11 cellular contexts compared by ENCODE assay signal in the genomic region with DNA sequence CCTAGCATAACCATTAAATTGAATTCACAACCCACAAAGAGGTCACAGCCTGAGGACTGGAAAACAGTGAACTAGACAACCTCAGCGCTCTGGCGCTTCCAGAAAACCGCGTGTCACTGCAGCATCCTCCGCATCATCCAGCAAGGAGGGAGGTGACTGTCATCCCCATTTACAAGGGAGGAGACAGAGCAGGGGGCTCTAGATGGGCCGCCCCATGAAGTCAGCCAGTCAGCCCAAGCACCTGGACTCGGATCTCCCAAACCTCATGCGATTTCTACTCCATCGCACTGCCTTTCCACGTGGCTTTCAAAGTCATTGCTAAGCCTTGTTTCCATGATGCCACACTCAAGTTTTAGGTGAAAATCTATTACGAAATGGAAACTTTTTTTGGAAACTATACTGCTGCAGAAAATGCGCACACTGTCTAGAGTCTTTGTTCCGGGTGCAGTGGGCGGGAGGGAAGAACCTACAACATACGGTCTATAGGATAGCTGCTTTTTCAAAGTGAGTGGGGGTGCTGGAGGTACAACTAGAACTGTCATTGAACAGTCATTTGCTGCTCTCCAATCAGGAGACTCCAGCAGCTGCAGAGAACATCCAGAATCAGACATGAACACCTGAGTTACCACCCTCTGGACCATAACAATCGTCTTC. TPM values are rescaled to one million over a fixed set of nuclear protein-coding genes. Genes with fewer than 3 reads are reported as not detected.
DNase-seq lines count a peak whose midpoint lies in the region; ATAC-seq lines count a peak whose summit lies in the region.
"Had no signal": no experiment of that assay in that cellular context is flagged by ENCODE, and none has a peak within 500 bp of the region (broad histone marks: within the 10 kb centered on the region; RNA-seq: fewer than 3 reads in every experiment).

No MANE protein-coding gene starts in this region.

- H3K4me3 Mint-ChIP-seq in activated naive CD4-positive, alpha-beta T cell treated with anti-CD3 and anti-CD28 coated beads for 36 hours = peak overlapping the region; percentile 28
- H3K4me3 Mint-ChIP-seq in naive thymus-derived CD8-positive, alpha-beta T cell = peak overlapping the region in 7 of 10 donors; percentile 28 to 89 (median 64)

- no peak for ATAC-seq in naive thymus-derived CD8-positive, alpha-beta T cell
- ATAC-seq: esophagus mucosa had no signal

- peak; percentile 40 for DNase-seq in activated naive CD4-positive, alpha-beta T cell treated with anti-CD3 and anti-CD28 coated beads for 36 hours
- no peak for DNase-seq in naive thymus-derived CD8-positive, alpha-beta T cell
- DNase-seq in cerebellar cortex (ENCODE audit: low spot score) (no peak), NCI-H1105 treated with DMSO at 0.1 percent for 48 hours (lab: John Stamatoyannopoulos, UW) (no peak), AG08396 (ENCODE audit: low spot score) (no peak), NCI-H82 treated with DMSO at 0.1 percent for 48 hours (lab: John Stamatoyannopoulos, UW; ENCODE audit: unreplicated experiment) (no peak)
- DNase-seq: islet precursor cell, posterior cingulate gyrus had no signal

- peak overlapping the region; percentile 59 for H3K27ac Mint-ChIP-seq in activated naive CD4-positive, alpha-beta T cell treated with anti-CD3 and anti-CD28 coated beads for 36 hours
- H3K27ac Mint-ChIP-seq in naive thymus-derived CD8-positive, alpha-beta T cell = peak overlapping the region in 7 of 10 donors; percentile 34 to 84 (median 64)

- H4K20me1 ChIP-seq in BLaER1 = peaks cover 77% of the 10 kb centered on the region

- intact Hi-C loops in activated naive CD4-positive, alpha-beta T cell treated with anti-CD3 and anti-CD28 coated beads for 36 hours (cut with micrococcal nuclease) = no loop called here

- H3K9ac ChIP-seq in BLaER1 = no peak overlapping the region
- H3K9ac ChIP-seq in HUES64 (ENCODE audit: low read depth, low read length) = 0 out of 2 replicates have a peak overlapping the region, but pooled peaks have one; percentile 16

- H3K4me1 ChIP-seq in BLaER1 (peaks cover 67% of the 10 kb centered on the region), HUES64 (ENCODE audit: insufficient read depth, low read length) (no peaks in the 10 kb centered on the region)

- WGBS in HUES64 = 93% methylated on average over 16 of the region's 16 CpGs

- H3K27me3 Mint-ChIP-seq in activated naive CD4-positive, alpha-beta T cell treated with anti-CD3 and anti-CD28 coated beads for 36 hours (ENCODE audit: low read depth) = no peaks in the 10 kb centered on the region
- no peaks in the 10 kb centered on the region for H3K27me3 Mint-ChIP-seq in naive thymus-derived CD8-positive, alpha-beta T cell

- no peaks in the 10 kb centered on the region for H3K9me3 ChIP-seq in BLaER1
- H3K9me3 ChIP-seq in HUES64 (ENCODE audit: insufficient read depth, low read depth, low read length) = no peaks in the 10 kb centered on the region

- H3K4me3 ChIP-seq in BLaER1 (no peak overlapping the region), HUES64 (ENCODE audit: low read length) (no peak overlapping the region)

- H3K27me3 ChIP-seq in BLaER1 = no peaks in the 10 kb centered on the region
- H3K27me3 ChIP-seq in HUES64 (ENCODE audit: insufficient read depth, low read length) = no peaks in the 10 kb centered on the region

- POLR2A ChIA-PET in naive thymus-derived CD8-positive, alpha-beta T cell (lab: Charles Lee) = interaction anchor here (0.7 kb wide), 3 partner anchors 25 to 663 kb away, joined by 4 to 7 read pairs (median 4); no protein-coding TSS in a partner anchor

- H3K4me1 Mint-ChIP-seq in activated naive CD4-positive, alpha-beta T cell treated with anti-CD3 and anti-CD28 coated beads for 36 hours (ENCODE audit: low read depth) = peaks cover 56% of the 10 kb centered on the region
- H3K4me1 Mint-ChIP-seq in naive thymus-derived CD8-positive, alpha-beta T cell = peaks cover 15 to 64% (median 59%) of the 10 kb centered on the region in 4 donors

- peaks cover 40% of the 10 kb centered on the region for H3K36me3 ChIP-seq in BLaER1
- H3K36me3 ChIP-seq in HUES64 (ENCODE audit: insufficient read depth, low read length) = peaks cover 19% of the 10 kb centered on the region

- H3K36me3 Mint-ChIP-seq in activated naive CD4-positive, alpha-beta T cell treated with anti-CD3 and anti-CD28 coated beads for 36 hours (ENCODE audit: low read depth) = peaks cover 3% of the 10 kb centered on the region
- H3K36me3 Mint-ChIP-seq in naive thymus-derived CD8-positive, alpha-beta T cell = peaks cover 0 to 7% (median 0%) of the 10 kb centered on the region in 3 donors

- H3K27ac ChIP-seq in BLaER1 (no peak overlapping the region), HUES64 (ENCODE audit: low read depth, low read length) (no peak overlapping the region)

- peak overlapping the region; percentile 100 for H3K4me2 ChIP-seq in BLaER1

- H3K9me3 Mint-ChIP-seq in activated naive CD4-positive, alpha-beta T cell treated with anti-CD3 and anti-CD28 coated beads for 36 hours = no peaks in the 10 kb centered on the region
- no peaks in the 10 kb centered on the region for H3K9me3 Mint-ChIP-seq in naive thymus-derived CD8-positive, alpha-beta T cell

- CTCF ChIA-PET in activated naive CD4-positive, alpha-beta T cell treated with anti-CD3 and anti-CD28 coated beads for 36 hours (lab: Charles Lee) = interaction anchor here (0.7 kb wide), 1 partner anchor 997 kb away, joined by 4 read pairs; no protein-coding TSS in a partner anchor

RNA-seq across cellular contexts. Expression of a gene that starts 2.8 kb away (rescaled TPM):
- polyA plus RNA-seq in HUES64 (2013, experiment 1 of 2) = 105 TPM
- polyA plus RNA-seq in HUES64 (2013, experiment 2 of 2) = 103 TPM
- 10 to 100 TPM; 60.5 to 64.2 TPM for total RNA-seq in activated naive CD4-positive, alpha-beta T cell treated with anti-CD3 and anti-CD28 coated beads for 36 hours
- 10 to 100 TPM; 71.3 to 83.2 TPM for total RNA-seq in naive thymus-derived CD8-positive, alpha-beta T cell
- 10 to 100 TPM; 12.8 to 45.0 (median 13.6) TPM for polyA plus RNA-seq in naive thymus-derived CD8-positive, alpha-beta T cell

RNA-seq across cellular contexts. Expression of a gene that starts 15.1 kb away (rescaled TPM):
- 26.7 TPM for polyA plus RNA-seq in HUES64 (2013, experiment 1 of 2)
- 30.1 TPM for polyA plus RNA-seq in HUES64 (2013, experiment 2 of 2)
- total RNA-seq in activated naive CD4-positive, alpha-beta T cell treated with anti-CD3 and anti-CD28 coated beads for 36 hours = 10 to 100 TPM; 48.7 to 55.0 TPM
- total RNA-seq in naive thymus-derived CD8-positive, alpha-beta T cell = 10 to 100 TPM; 24.5 to 28.5 TPM
- 1 to 10 TPM in 1 of 3 donors, under 1 TPM in 2; 0.30 to 1.0 (median 0.62) TPM for polyA plus RNA-seq in naive thymus-derived CD8-positive, alpha-beta T cell

RNA-seq across cellular contexts. Expression of a gene that starts 51.9 kb away (rescaled TPM):
- 1.1 TPM for polyA plus RNA-seq in HUES64 (2013, experiment 1 of 2)
- 1.1 TPM for polyA plus RNA-seq in HUES64 (2013, experiment 2 of 2)
- 10 to 100 TPM; 13.1 to 14.2 TPM for total RNA-seq in activated naive CD4-positive, alpha-beta T cell treated with anti-CD3 and anti-CD28 coated beads for 36 hours
- 10 to 100 TPM; 16.6 to 18.7 TPM for total RNA-seq in naive thymus-derived CD8-positive, alpha-beta T cell
- 1 to 10 TPM in 1 of 3 donors, under 1 TPM in 2; 0.26 to 1.4 (median 0.85) TPM for polyA plus RNA-seq in naive thymus-derived CD8-positive, alpha-beta T cell

RNA-seq across cellular contexts. Expression of a gene that starts 52.5 kb away (rescaled TPM):
- 6.1 TPM for polyA plus RNA-seq in HUES64 (2013, experiment 1 of 2)
- 7.9 TPM for polyA plus RNA-seq in HUES64 (2013, experiment 2 of 2)
- total RNA-seq in activated naive CD4-positive, alpha-beta T cell treated with anti-CD3 and anti-CD28 coated beads for 36 hours = 10 to 100 TPM; 43.7 to 44.1 TPM
- total RNA-seq in naive thymus-derived CD8-positive, alpha-beta T cell = 100 to 1,000 TPM in 1 of 2 experiments, 10 to 100 TPM in 1; 94.0 to 101 TPM
- 10 to 100 TPM; 40.5 to 90.4 (median 53.1) TPM for polyA plus RNA-seq in naive thymus-derived CD8-positive, alpha-beta T cell
